Comparison of ENCODE assay signal across 21 cellular contexts in the genomic region with DNA sequence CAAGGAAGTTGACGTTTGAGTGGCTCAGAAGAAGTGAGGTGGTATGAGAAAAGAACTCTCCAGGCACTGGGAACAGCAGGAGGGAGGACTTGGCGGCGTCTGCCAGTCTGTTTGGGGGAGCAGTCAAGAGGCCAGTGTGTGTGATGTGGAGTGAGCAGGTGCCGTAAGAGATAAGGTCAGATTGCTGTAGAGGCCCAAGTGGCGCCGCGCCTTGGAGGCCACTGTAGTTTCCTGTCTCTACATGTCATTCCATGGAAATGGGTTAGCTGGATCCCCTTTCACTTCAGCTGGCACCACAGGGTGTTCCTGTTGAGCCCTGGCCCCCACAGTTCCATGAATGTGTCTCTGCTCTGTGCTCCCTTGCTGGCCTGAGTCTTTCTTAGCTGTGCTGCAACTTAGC. TPM values are rescaled to one million over a fixed set of nuclear protein-coding genes. Genes with fewer than 3 reads are reported as not detected.
A peak's percentile ranks its signal among the peaks of the same experiment; 100 is the strongest.
DNase-seq lines count a peak whose midpoint lies in the region; ATAC-seq, FAIRE-seq and TF ChIP-seq lines count a peak whose summit lies in the region.
"Had no signal": no experiment of that assay in that cellular context is flagged by ENCODE, and none has a peak within 500 bp of the region (broad histone marks: within the 10 kb centered on the region; RNA-seq: fewer than 3 reads in every experiment).

No MANE protein-coding gene starts in this region.

- no peak overlapping the region for H3K4me2 ChIP-seq in HepG2 (ENCODE audit: low read depth, low read length)
- 0 out of 4 replicates have a peak overlapping the region, but pooled peaks have one; percentile 3 to 31 for H3K4me2 ChIP-seq in H1 (ENCODE audit: insufficient read depth in 1 of 2, low read depth in 2 of 2, low read length in 2 of 2)
- H3K4me2 ChIP-seq in PC-3 (ENCODE audit: low read length), result no peak overlapping the region

- H2BK120ac ChIP-seq in H1 (replicated peaks; ENCODE audit: low read depth, low read length), result no peak overlapping the region

- peaks cover 2% of the 10 kb centered on the region; the same call in 1 of the 2 replicates for H3K23me2 ChIP-seq in H1 (ENCODE audit: low read depth, low read length)

- H3F3A ChIP-seq in PC-3 (ENCODE audit: low read length, unreplicated experiment), result no peaks in the 10 kb centered on the region

- H4K5ac ChIP-seq in H1 (ENCODE audit: insufficient read length, low read depth, low read length), result no peak overlapping the region

- no peak overlapping the region for H3K4ac ChIP-seq in H1 (replicated peaks; ENCODE audit: insufficient read length, low read depth, low read length)

- H4K20me1 ChIP-seq in HepG2 (ENCODE audit: insufficient read depth, low read length), result no peaks in the 10 kb centered on the region
- no peaks in the 10 kb centered on the region for H4K20me1 ChIP-seq in H1 (replicated peaks in 1 of 2; ENCODE audit: control insufficient read depth in 1 of 2, insufficient read depth in 2 of 2, low read length in 2 of 2)
- H4K20me1 ChIP-seq in PC-3 (ENCODE audit: low read length), result no peaks in the 10 kb centered on the region

- no peak overlapping the region for H3K23ac ChIP-seq in H1 (ENCODE audit: insufficient read length)

- H2AK5ac ChIP-seq in H1 (ENCODE audit: low read depth, low read length), result peak overlapping the region; percentile 91; the same call in 1 of the 2 replicates

- H3K56ac ChIP-seq in H1 (replicated peaks; ENCODE audit: insufficient read length, low read depth, low read length), result no peak overlapping the region

- DNase-seq in HepG2 (ENCODE audit: low spot score) (no peak), right lobe of liver (no peak), H1 (ENCODE audit: low read depth in 1 of 2, low spot score in 2 of 2) (peak in 1 of 2 experiments; percentile 49), lung (ENCODE audit: low spot score) (peak; percentile 66), tibial artery (no peak), PC-3 (no peak)
- no peak for DNase-seq in effector CD4-positive, alpha-beta T cell
- DNase-seq: AML-193; CD8-positive, alpha-beta memory T cell; GOT3; Kasumi-1; MG63; NCI-H1417; NCI-H1694 treated with DMSO at 0.1 percent for 48 hours; NCI-H2081 treated with DMSO at 0.1 percent for 48 hours; NCI-H446 treated with DMSO at 0.1 percent for 48 hours; NCI-H526 treated with DMSO at 0.1 percent for 48 hours; SHP77 had no signal

- TF ChIP-seq RAD21 in HepG2 (CRISPR knock-in tag; IDR thresholded peaks at IDR 0.05), result no peak
- TF ChIP-seq RAD21 in H1 (IDR thresholded peaks at IDR 0.05 in 1 of 2, conservative IDR thresholded peaks at IDR 0.05 in 1 of 2; ENCODE audit: low read depth in 2 of 2, low read length in 2 of 2), result no peak

- H3K4me3 ChIP-seq in HepG2 (replicated peaks in 1 of 3; ENCODE audit: insufficient read depth in 1 of 3, low read depth in 2 of 3, low read length in 3 of 3), result no peak overlapping the region
- no peak overlapping the region for H3K4me3 ChIP-seq in right lobe of liver
- H3K4me3 ChIP-seq in H1 (ENCODE audit: extremely low read depth in 1 of 4, insufficient read depth in 2 of 4, low read depth in 3 of 4, low read length in 4 of 4), result no peak overlapping the region
- H3K4me3 ChIP-seq in lung, result no peak overlapping the region
- H3K4me3 ChIP-seq in tibial artery, result no peak overlapping the region
- no peak overlapping the region for H3K4me3 ChIP-seq in PC-3 (ENCODE audit: low read length)
- H3K4me3 ChIP-seq: MG63 had no signal

- no peaks in the 10 kb centered on the region for H3K79me1 ChIP-seq in H1 (ENCODE audit: low read depth, low read length)

- TF ChIP-seq CTCF in HepG2 (CRISPR knock-in tag; IDR thresholded peaks at IDR 0.05) (no peak), right lobe of liver (IDR thresholded peaks at IDR 0.05) (no peak), H1 (IDR thresholded peaks at IDR 0.05; ENCODE audit: control extremely low read depth in 1 of 3, insufficient read depth in 1 of 3, low read depth in 1 of 3, low read length in 3 of 3) (no peak), lung (IDR thresholded peaks at IDR 0.05; ENCODE audit: control extremely low read depth, extremely low read depth) (no peak), tibial artery (IDR thresholded peaks at IDR 0.05) (no peak), PC-3 (conservative IDR thresholded peaks at IDR 0.05; ENCODE audit: low read depth, low read length) (no peak)

- H2BK20ac ChIP-seq in H1 (ENCODE audit: low read length), result peak overlapping the region; percentile 40; the same call in 1 of the 2 replicates

- peak overlapping the region; percentile 51; the same call in 1 of the 2 replicates for H4K8ac ChIP-seq in H1 (ENCODE audit: extremely low read depth, insufficient read depth, low read length)

- H3K14ac ChIP-seq in H1 (ENCODE audit: insufficient read length), result no peak overlapping the region

- WGBS in HepG2 (ENCODE audit: low lambda C conversion rate), result 59% methylated on average over 6 of the region's 7 CpGs
- 79% methylated on average over 4 of the region's 7 CpGs for WGBS in right lobe of liver (ENCODE audit: insufficient coverage, low coverage, low lambda C conversion rate, missing lambda C conversion rate)
- 85% methylated on average over 7 of the region's 7 CpGs; no CpG with 5 or more reads in 1 of the 2 experiments for WGBS in H1 (ENCODE audit: extremely low coverage in 1 of 2, insufficient coverage in 1 of 2, insufficient read length in 1 of 2, insufficient replicate concordance in 2 of 2, low coverage in 1 of 2, low lambda C conversion rate in 2 of 2, missing lambda C conversion rate in 1 of 2), 2 experiments
- 70 to 86% methylated on average over 7 of the region's 7 CpGs for WGBS in lung, 2 donors

- in situ Hi-C loops in HepG2 (cut with HindIII; ENCODE audit: extremely low pct_ligation_motif_present, low pct_unique_long_range_greater_than_20kb), result no loop called here

- H3K4me1 ChIP-seq in HepG2 (ENCODE audit: insufficient read depth, low read length), result peaks cover 20% of the 10 kb centered on the region
- peaks cover 0 to 14% (median 0%) of the 10 kb centered on the region in 4 donors for H3K4me1 ChIP-seq in right lobe of liver
- peaks cover 2 to 10% (median 5%) of the 10 kb centered on the region in 4 experiments; a peak in 6 of 7 replicates for H3K4me1 ChIP-seq in H1 (replicated peaks in 1 of 4; ENCODE audit: control insufficient read depth in 3 of 4, insufficient read depth in 4 of 4, low read length in 3 of 4)
- peaks cover 0 to 2% of the 10 kb centered on the region in 2 donors for H3K4me1 ChIP-seq in lung (ENCODE audit: control insufficient read depth in 2 of 2, insufficient read depth in 2 of 2, low read length in 2 of 2)
- H3K4me1 ChIP-seq in tibial artery, result no peaks in the 10 kb centered on the region
- H3K4me1 ChIP-seq in PC-3 (ENCODE audit: insufficient read depth, low read length), result peaks cover 22% of the 10 kb centered on the region

- H3K27ac ChIP-seq in HepG2 (ENCODE audit: extremely low read length, insufficient read depth, low read length) (no peak overlapping the region), right lobe of liver (no peak overlapping the region), H1 (ENCODE audit: low read depth, low read length) (no peak overlapping the region), lung (ENCODE audit: low read depth in 1 of 2, low read length in 1 of 2) (no peak overlapping the region), tibial artery (no peak overlapping the region), PC-3 (ENCODE audit: low read length) (no peak overlapping the region)
- H3K27ac ChIP-seq: C4-2B had no signal

- no peak overlapping the region for H3K18ac ChIP-seq in H1 (ENCODE audit: extremely low read depth, low read length)

- POLR2A ChIA-PET in HepG2 (lab: Yijun Ruan, JAX), result no interaction called here
- POLR2A ChIA-PET in H1 (lab: Charles Lee; ENCODE audit: partially characterized antibody), result no interaction called here
- POLR2A ChIA-PET in PC-3 (lab: Charles Lee; ENCODE audit: unreplicated experiment), result no interaction called here

- intact Hi-C loops in HepG2 (cut with micrococcal nuclease; ENCODE audit: unreplicated experiment), result no loop called here
- intact Hi-C loops in right lobe of liver (cut with DNase I), result no loop called here
- intact Hi-C loops in tibial artery (cut with DNase I; ENCODE audit: low total_unique reads), result no loop called here
- intact Hi-C loops in PC-3 (cut with micrococcal nuclease), result no loop called here

- H4K91ac ChIP-seq in H1 (replicated peaks; ENCODE audit: insufficient read length, low read length), result peak overlapping the region; percentile 1

- H3K9me3 ChIP-seq in HepG2 (ENCODE audit: low read length), result peaks cover 8% of the 10 kb centered on the region; the same call in 1 of the 2 replicates
- H3K9me3 ChIP-seq in right lobe of liver, result no peaks in the 10 kb centered on the region
- peaks cover 4 to 5% of the 10 kb centered on the region in 2 experiments; a peak in 1 of 4 replicates for H3K9me3 ChIP-seq in H1 (ENCODE audit: insufficient read depth in 2 of 2, low read depth in 1 of 2, low read length in 1 of 2)
- peaks cover 0 to 2% of the 10 kb centered on the region in 2 donors for H3K9me3 ChIP-seq in lung (ENCODE audit: control insufficient read depth in 2 of 2, insufficient read depth in 1 of 2, low read length in 1 of 2)
- peaks cover 0 to 20% (median 7%) of the 10 kb centered on the region in 3 donors for H3K9me3 ChIP-seq in tibial artery
- 0 out of 2 replicates have a peak, but pooled peaks cover 4% of the 10 kb centered on the region for H3K9me3 ChIP-seq in PC-3 (ENCODE audit: low read length)

- H2BK5ac ChIP-seq in H1 (ENCODE audit: low read depth, low read length), result no peak overlapping the region

- no peaks in the 10 kb centered on the region for H3K36me3 ChIP-seq in HepG2 (replicated peaks in 1 of 2; ENCODE audit: control insufficient read depth in 1 of 2, insufficient read depth in 2 of 2, low read length in 2 of 2)
- H3K36me3 ChIP-seq in right lobe of liver, result no peaks in the 10 kb centered on the region
- no peaks in the 10 kb centered on the region for H3K36me3 ChIP-seq in H1 (ENCODE audit: control insufficient read depth in 2 of 4, insufficient read depth in 4 of 4, low read length in 3 of 4)
- H3K36me3 ChIP-seq in lung (ENCODE audit: control insufficient read depth in 2 of 2, insufficient read depth in 2 of 2, low read length in 2 of 2), result no peaks in the 10 kb centered on the region
- no peaks in the 10 kb centered on the region for H3K36me3 ChIP-seq in tibial artery
- H3K36me3 ChIP-seq in PC-3 (ENCODE audit: low read depth, low read length), result no peaks in the 10 kb centered on the region
- H3K36me3 ChIP-seq: MG63 had no signal

- H3K9ac ChIP-seq in HepG2 (ENCODE audit: insufficient read depth, low read depth, low read length) (no peak overlapping the region), H1 (replicated peaks in 1 of 4; ENCODE audit: extremely low read depth in 1 of 4, low read depth in 3 of 4, low read length in 3 of 4) (0 out of 7 replicates have a peak overlapping the region, but pooled peaks of 1 of the 4 experiments have one; percentile 10), PC-3 (ENCODE audit: low read length) (no peak overlapping the region)

- no peaks in the 10 kb centered on the region for H3K27me3 ChIP-seq in HepG2 (ENCODE audit: control insufficient read depth in 1 of 2, insufficient read depth in 2 of 2, low read length in 2 of 2)
- no peaks in the 10 kb centered on the region for H3K27me3 ChIP-seq in right lobe of liver
- no peaks in the 10 kb centered on the region for H3K27me3 ChIP-seq in H1 (replicated peaks in 1 of 4; ENCODE audit: control insufficient read depth in 3 of 4, extremely low read depth in 1 of 4, insufficient read depth in 3 of 4, low read length in 3 of 4)
- H3K27me3 ChIP-seq in lung (ENCODE audit: control insufficient read depth, insufficient read depth), result no peaks in the 10 kb centered on the region
- H3K27me3 ChIP-seq in tibial artery, result no peaks in the 10 kb centered on the region
- H3K27me3 ChIP-seq in PC-3 (ENCODE audit: low read length), result no peaks in the 10 kb centered on the region
- H3K27me3 ChIP-seq: MG63 had no signal

- FAIRE-seq in HepG2 (lab: Jason Lieb, UNC) (no peak), H1 (lab: Jason Lieb, UNC) (no peak)

- H3K79me2 ChIP-seq in HepG2 (ENCODE audit: insufficient read depth, low read length) (no peaks in the 10 kb centered on the region), H1 (ENCODE audit: control insufficient read depth in 1 of 2, insufficient read depth in 2 of 2, low read length in 2 of 2) (no peaks in the 10 kb centered on the region), PC-3 (ENCODE audit: low read length) (no peaks in the 10 kb centered on the region)

- H2BK15ac ChIP-seq in H1 (ENCODE audit: low read length), result 0 out of 2 replicates have a peak overlapping the region, but pooled peaks have one; percentile 25

- H2AFZ ChIP-seq in HepG2 (ENCODE audit: low read length), result no peak overlapping the region
- no peak overlapping the region for H2AFZ ChIP-seq in H1 (ENCODE audit: low read length)
- H2AFZ ChIP-seq in PC-3 (ENCODE audit: low read length), result no peak overlapping the region

- H2BK12ac ChIP-seq in H1 (ENCODE audit: low read depth, low read length), result no peak overlapping the region; the same call in 1 of the 2 replicates

- no peak for TF ChIP-seq POLR2A in HepG2 (IDR thresholded peaks at IDR 0.05; ENCODE audit: insufficient read depth in 1 of 2, low read depth in 2 of 2, low read length in 2 of 2)
- TF ChIP-seq POLR2A in right lobe of liver (IDR thresholded peaks at IDR 0.05), result no peak
- TF ChIP-seq POLR2A in H1 (IDR thresholded peaks at IDR 0.05; ENCODE audit: control extremely low read depth in 1 of 2, low read depth in 2 of 2, low read length in 2 of 2), result no peak

- H3K9me2 ChIP-seq in PC-3 (replicated peaks; ENCODE audit: low read length), result no peaks in the 10 kb centered on the region

- no peak for ATAC-seq in HepG2
- ATAC-seq in right lobe of liver, result no peak
- ATAC-seq in lung (ENCODE audit: insufficient read depth, low FRiP score), result no peak
- ATAC-seq in HG03520 (IDR thresholded peaks at IDR 0.05; ENCODE audit: unreplicated experiment), result no peak
- no peak for ATAC-seq in PC-3

- BruUV-seq in HepG2 (replicated peaks; lab: Mats Ljungman, UMichigan) (no TSS peak), PC-3 (replicated peaks; lab: Mats Ljungman, UMichigan) (no TSS peak)

- TF ChIP-seq EP300 in HepG2 (IDR thresholded peaks at IDR 0.05; ENCODE audit: low read depth in 2 of 2, low read length in 2 of 2), result no peak
- no peak for TF ChIP-seq EP300 in HepG2 (CRISPR knock-in tag; IDR thresholded peaks at IDR 0.05; ENCODE audit: borderline replicate concordance)
- TF ChIP-seq EP300 in H1 (IDR thresholded peaks at IDR 0.05; ENCODE audit: borderline replicate concordance in 1 of 2, low read depth in 2 of 2, low read length in 2 of 2), result no peak

- CTCF ChIA-PET in HepG2 (lab: Yijun Ruan, JAX; ENCODE audit: low intra/inter-chr PET ratio, low total read pairs) (no interaction called here), H1 (lab: Charles Lee; ENCODE audit: partially characterized antibody) (no interaction called here), PC-3 (lab: Charles Lee) (no interaction called here)

RNA-seq across cellular contexts. Expression of a gene that starts 35.5 kb away (rescaled TPM):
- 47.3 and 55.9 TPM in 2 replicates for total RNA-seq in HepG2 (2016; rRNA removed; fragmentation: Illumina TruSeq; extraction: Trizol)
- 6.1 and 8.9 TPM in 2 replicates for total RNA-seq in HepG2 (2016; cell fraction: cytosol; rRNA removed; fragmentation: Illumina TruSeq; extraction: Trizol; ENCODE audit: low read depth)
- total RNA-seq in HepG2 (2016; cell fraction: insoluble cytoplasmic fraction; rRNA removed; fragmentation: Illumina TruSeq; extraction: Trizol), result 38.1 and 54.3 TPM in 2 replicates
- total RNA-seq in HepG2 (2016; cell fraction: membrane; rRNA removed; fragmentation: Illumina TruSeq; extraction: Trizol), result 30.4 and 36.7 TPM in 2 replicates
- total RNA-seq in HepG2 (2016; cell fraction: nucleus; rRNA removed; fragmentation: Illumina TruSeq; extraction: Trizol), result 76.8 and 90.3 TPM in 2 replicates
- 167 and 213 TPM in 2 replicates for polyA plus RNA-seq in HepG2 (2011; rRNA removed)
- 119 and 128 TPM in 2 replicates for polyA plus RNA-seq in HepG2 (2011; cell fraction: cytosol; rRNA removed)
- polyA plus RNA-seq in HepG2 (2011; cell fraction: nucleus; rRNA removed), result 229 and 238 TPM in 2 replicates
- 125 and 182 TPM in 2 replicates for polyA plus RNA-seq in HepG2 (2012)
- polyA plus RNA-seq in HepG2 (2016; cell fraction: cytosol; fragmentation: Illumina TruSeq; extraction: Trizol; ENCODE audit: low read depth), result 5.7 and 6.0 TPM in 2 replicates
- polyA plus RNA-seq in HepG2 (2016; cell fraction: insoluble cytoplasmic fraction; fragmentation: Illumina TruSeq; extraction: Trizol; ENCODE audit: low read depth), result 37.1 and 51.8 TPM in 2 replicates
- 13.5 and 17.9 TPM in 2 replicates for polyA plus RNA-seq in HepG2 (2016; cell fraction: membrane; fragmentation: Illumina TruSeq; extraction: Trizol; ENCODE audit: low read depth)
- polyA plus RNA-seq in HepG2 (2016; cell fraction: nucleus; fragmentation: Illumina TruSeq; extraction: Trizol; ENCODE audit: insufficient read depth, low read depth), result 139 and 140 TPM in 2 replicates
- polyA minus RNA-seq in HepG2 (2011; rRNA and poly(A)+ RNA removed; ENCODE audit: low replicate concordance), result 212 and 690 TPM in 2 replicates
- 137 and 178 TPM in 2 replicates for polyA minus RNA-seq in HepG2 (2011; cell fraction: cytosol; rRNA and poly(A)+ RNA removed)
- 83.0 and 106 TPM in 2 replicates for polyA minus RNA-seq in HepG2 (2011; cell fraction: nucleus; rRNA and poly(A)+ RNA removed)
- total RNA-seq in right lobe of liver, result 100 to 1,000 TPM in 4 of 6 experiments, 10 to 100 TPM in 2; 97.1 to 252 (median 160) TPM
- 221 and 231 TPM in 2 replicates for total RNA-seq in H1 (2021; fragmentation: NEBNext Ultra II Directional; extraction: Animal tissue kit (Norgen Biotek cat#: 25700))
- polyA plus RNA-seq in H1 (2011; rRNA removed), result 136 and 174 TPM in 2 replicates
- polyA plus RNA-seq in H1 (2011; cell fraction: cytosol; rRNA removed), result 128 TPM
- 286 TPM for polyA plus RNA-seq in H1 (2011; cell fraction: nucleus; rRNA removed)
- polyA plus RNA-seq in H1 (2012, experiment 1 of 2), result 142 to 208 TPM (median 171 TPM) in 4 replicates
- polyA plus RNA-seq in H1 (2012, experiment 2 of 2), result 95.7 TPM
- polyA plus RNA-seq in H1 (2013, experiment 1 of 2), result 171 TPM
- 161 TPM for polyA plus RNA-seq in H1 (2013, experiment 2 of 2)
- polyA minus RNA-seq in H1 (2011; rRNA and poly(A)+ RNA removed), result 365 and 371 TPM in 2 replicates
- polyA minus RNA-seq in H1 (2011; cell fraction: cytosol; rRNA and poly(A)+ RNA removed), result 155 TPM
- 141 TPM for polyA minus RNA-seq in H1 (2011; cell fraction: nucleus; rRNA and poly(A)+ RNA removed)
- 100 to 1,000 TPM; 139 to 160 TPM for total RNA-seq in lung
- 10 to 100 TPM; 40.0 to 45.5 TPM for polyA plus RNA-seq in lung
- total RNA-seq in PC-3 (2014; rRNA removed), result 67.4 and 100 TPM in 2 replicates
- polyA plus RNA-seq: CD8-positive, alpha-beta memory T cell had no signal

RNA-seq across cellular contexts. Expression of a gene that starts 41.5 kb away (rescaled TPM):
- total RNA-seq in HepG2 (2016; rRNA removed; fragmentation: Illumina TruSeq; extraction: Trizol) (not detected in 2 replicates), right lobe of liver (10 to 100 TPM; 33.8 to 52.9 (median 41.9) TPM), lung (10 to 100 TPM; 66.5 to 72.4 TPM), PC-3 (2014; rRNA removed) (87.1 and 89.8 TPM in 2 replicates)
- total RNA-seq in HepG2 (2016; cell fraction: cytosol; rRNA removed; fragmentation: Illumina TruSeq; extraction: Trizol; ENCODE audit: low read depth), result not detected in 2 replicates
- not detected in 2 replicates for total RNA-seq in HepG2 (2016; cell fraction: insoluble cytoplasmic fraction; rRNA removed; fragmentation: Illumina TruSeq; extraction: Trizol)
- total RNA-seq in HepG2 (2016; cell fraction: membrane; rRNA removed; fragmentation: Illumina TruSeq; extraction: Trizol), result not detected in 2 replicates
- total RNA-seq in HepG2 (2016; cell fraction: nucleus; rRNA removed; fragmentation: Illumina TruSeq; extraction: Trizol), result not detected in 2 replicates
- polyA plus RNA-seq in HepG2 (2011; rRNA removed) (not detected in 2 replicates), H1 (2011; rRNA removed) (14.4 and 21.8 TPM in 2 replicates), lung (100 to 1,000 TPM in 1 of 2 donors, 10 to 100 TPM in 1; 35.8 to 103 TPM)
- not detected in 2 replicates for polyA plus RNA-seq in HepG2 (2011; cell fraction: cytosol; rRNA removed)
- not detected in 2 replicates for polyA plus RNA-seq in HepG2 (2011; cell fraction: nucleus; rRNA removed)
- polyA plus RNA-seq in HepG2 (2012), result 6.7 and 9.4 TPM in 2 replicates
- polyA plus RNA-seq in HepG2 (2016; cell fraction: cytosol; fragmentation: Illumina TruSeq; extraction: Trizol; ENCODE audit: low read depth), result not detected in 2 replicates
- polyA plus RNA-seq in HepG2 (2016; cell fraction: insoluble cytoplasmic fraction; fragmentation: Illumina TruSeq; extraction: Trizol; ENCODE audit: low read depth), result not detected in 2 replicates
- not detected in 2 replicates for polyA plus RNA-seq in HepG2 (2016; cell fraction: membrane; fragmentation: Illumina TruSeq; extraction: Trizol; ENCODE audit: low read depth)
- polyA plus RNA-seq in HepG2 (2016; cell fraction: nucleus; fragmentation: Illumina TruSeq; extraction: Trizol; ENCODE audit: insufficient read depth, low read depth), result not detected in 2 replicates
- 17.2 TPM in 1 of 2 replicates, not detected in the other for polyA minus RNA-seq in HepG2 (2011; rRNA and poly(A)+ RNA removed; ENCODE audit: low replicate concordance)
- not detected in 2 replicates for polyA minus RNA-seq in HepG2 (2011; cell fraction: cytosol; rRNA and poly(A)+ RNA removed)
- polyA minus RNA-seq in HepG2 (2011; cell fraction: nucleus; rRNA and poly(A)+ RNA removed), result 0.64 TPM in 1 of 2 replicates, not detected in the other
- 17.0 and 17.7 TPM in 2 replicates for total RNA-seq in H1 (2021; fragmentation: NEBNext Ultra II Directional; extraction: Animal tissue kit (Norgen Biotek cat#: 25700))
- 19.0 TPM for polyA plus RNA-seq in H1 (2011; cell fraction: cytosol; rRNA removed)
- polyA plus RNA-seq in H1 (2011; cell fraction: nucleus; rRNA removed), result 61.7 TPM
- polyA plus RNA-seq in H1 (2012, experiment 1 of 2), result 17.4 to 26.8 TPM (median 22.2 TPM) in 4 replicates
- polyA plus RNA-seq in H1 (2012, experiment 2 of 2), result 13.2 TPM
- 9.6 TPM for polyA plus RNA-seq in H1 (2013, experiment 1 of 2)
- 10.0 TPM for polyA plus RNA-seq in H1 (2013, experiment 2 of 2)
- polyA minus RNA-seq in H1 (2011; rRNA and poly(A)+ RNA removed), result 4.2 and 8.0 TPM in 2 replicates
- 10.1 TPM for polyA minus RNA-seq in H1 (2011; cell fraction: cytosol; rRNA and poly(A)+ RNA removed)
- 19.7 TPM for polyA minus RNA-seq in H1 (2011; cell fraction: nucleus; rRNA and poly(A)+ RNA removed)
- total RNA-seq: A172 had no signal

Comparison
In these comparisons a context has a peak if more than half of its experiments do, and no peak if none do; other contexts are left out.
1. RNA of a gene that starts 41.5 kb away (total RNA-seq): 87.1 to 89.8 TPM in PC-3, 66.5 to 72.4 TPM in lung, 33.8 to 52.9 TPM in right lobe of liver and 17.0 to 17.7 TPM in H1; not detected in HepG2; every median in the first group is over 10 times any median in the second.
2. H3K4me2 ChIP-seq: peak in H1 (2 of 2); none in HepG2 (single experiment) and PC-3 (single experiment).